In genomic region chr4:173301518-173302201, GRCh38 we compare ENCODE assay signal across 8 cellular contexts. TPM values are rescaled to one million over a fixed set of nuclear protein-coding genes. Genes with fewer than 3 reads are reported as not detected.
DNase-seq lines count a peak whose midpoint lies in the region; ATAC-seq and TF ChIP-seq lines count a peak whose summit lies in the region.

No MANE protein-coding gene starts in this region.

- no peak overlapping the region for H3K4me3 Mint-ChIP-seq in naive B cell

- no peaks in the 10 kb centered on the region for H3K9me3 Mint-ChIP-seq in naive B cell

- H3K36me3 Mint-ChIP-seq in naive B cell = peaks cover 6 to 18% of the 10 kb centered on the region in 2 donors

- H3K4me1 Mint-ChIP-seq in naive B cell = no peaks in the 10 kb centered on the region

- H3K27me3 Mint-ChIP-seq in naive B cell = no peaks in the 10 kb centered on the region

- TF ChIP-seq CTCF in GM20000 (IDR thresholded peaks at IDR 0.05; ENCODE audit: extremely low read depth, missing control alignments) = peak; percentile 59

- peak; percentile 20 for DNase-seq in NCI-H1694 (lab: John Stamatoyannopoulos, UW)
- no peak for DNase-seq in NCI-H1694 treated with DMSO at 0.1 percent for 48 hours (lab: John Stamatoyannopoulos, UW)
- peak; percentile 33 for DNase-seq in GM20000 (ENCODE audit: low spot score)
- peak; percentile 1 for DNase-seq in NCI-H2107 (lab: John Stamatoyannopoulos, UW)
- peak; percentile 25 for DNase-seq in dedifferentiated amniotic fluid mesenchymal stem cell (ENCODE audit: extremely low spot score)
- no peak for DNase-seq in naive B cell
- DNase-seq in amniotic stem cell (lab: John Stamatoyannopoulos, UW) = no peak
- no peak for DNase-seq in stimulated activated CD4-positive, alpha-beta T cell treated with anti-CD3 and anti-CD28 coated beads, Interleukin-4, amount 100 ng/mL, for 4 hours

- peak overlapping the region in 5 of 6 donors; percentile 12 to 71 (median 42) for H3K27ac Mint-ChIP-seq in naive B cell

- ATAC-seq in naive B cell (ENCODE audit: low read depth in 2 of 2) = no peak

RNA-seq across cellular contexts. Expression of gene HMGB2, which starts 32.5 kb away (rescaled TPM):
- 100 to 1,000 TPM; 105 to 195 (median 130) TPM for polyA plus RNA-seq in naive B cell (ENCODE audit: low read depth in 6 of 6)

Comparison
In these comparisons a context has a peak if more than half of its experiments do, and no peak if none do; other contexts are left out.
1. DNase-seq: peak in NCI-H1694 (single experiment), GM20000 (single experiment), NCI-H2107 (single experiment) and dedifferentiated amniotic fluid mesenchymal stem cell (single experiment); none in NCI-H1694 treated with DMSO at 0.1 percent for 48 hours (single experiment), naive B cell (single experiment), amniotic stem cell (single experiment) and stimulated activated CD4-positive, alpha-beta T cell treated with anti-CD3 and anti-CD28 coated beads, Interleukin-4, amount 100 ng/mL, for 4 hours (0 of 2).